ENCODE assay signal across 13 cellular contexts in genomic region chr18:34834897-34835296, GRCh38.
DNase-seq lines count a peak whose midpoint lies in the region; ATAC-seq and TF ChIP-seq lines count a peak whose summit lies in the region.
"Had no signal": no experiment of that assay in that cellular context is flagged by ENCODE, and none has a peak within 500 bp of the region (broad histone marks: within the 10 kb centered on the region; RNA-seq: fewer than 3 reads in every experiment).

No MANE protein-coding gene starts in this region.

- peaks cover 4% of the 10 kb centered on the region for H3K9me3 Mint-ChIP-seq in activated CD4-positive, alpha-beta T cell treated with anti-CD3 and anti-CD28 coated beads for 36 hours (ENCODE audit: low read depth)
- peaks cover 2% of the 10 kb centered on the region for H3K9me3 Mint-ChIP-seq in stimulated activated effector memory CD8-positive, alpha-beta T cell treated with anti-CD3 and anti-CD28 coated beads, Interleukin-12 subunit alpha, Interleukin-12 subunit beta, amount 100 ng/mL, for 72 hours
- H3K9me3 Mint-ChIP-seq: activated naive CD4-positive, alpha-beta T cell treated with anti-CD3 and anti-CD28 coated beads, Interleukin-2, amount 50 U/mL, for 24 hours had no signal

- H3K4me3 Mint-ChIP-seq in activated CD4-positive, alpha-beta T cell treated with anti-CD3 and anti-CD28 coated beads for 36 hours, result no peak overlapping the region
- H3K4me3 Mint-ChIP-seq in stimulated activated effector memory CD8-positive, alpha-beta T cell treated with anti-CD3 and anti-CD28 coated beads, Interleukin-12 subunit alpha, Interleukin-12 subunit beta, amount 100 ng/mL, for 72 hours, result no peak overlapping the region
- H3K4me3 Mint-ChIP-seq: activated naive CD4-positive, alpha-beta T cell treated with anti-CD3 and anti-CD28 coated beads, Interleukin-2, amount 50 U/mL, for 24 hours had no signal

- no peak for TF ChIP-seq CTCF in fibroblast of villous mesenchyme (IDR thresholded peaks at IDR 0.05; ENCODE audit: insufficient read depth, low read depth, low read length)
- TF ChIP-seq CTCF in brain microvascular endothelial cell (IDR thresholded peaks at IDR 0.05; ENCODE audit: low read depth, low read length, missing control alignments), result no peak

- POLR2A ChIA-PET in activated CD4-positive, alpha-beta T cell treated with anti-CD3 and anti-CD28 coated beads for 36 hours (lab: Charles Lee), result no interaction called here

- no peaks in the 10 kb centered on the region for H3K27me3 ChIP-seq in brain microvascular endothelial cell (replicated peaks)

- CTCF ChIA-PET in activated CD4-positive, alpha-beta T cell treated with anti-CD3 and anti-CD28 coated beads for 36 hours (lab: Charles Lee), result interaction anchor here (0.6 kb wide), 1 partner anchor 41 kb away, joined by 3 read pairs; no protein-coding TSS in a partner anchor

- peak; percentile 91 for ATAC-seq in activated CD4-positive, alpha-beta T cell treated with anti-CD3 and anti-CD28 coated beads for 36 hours
- peak; percentile 71 for ATAC-seq in stimulated activated effector memory CD8-positive, alpha-beta T cell treated with anti-CD3 and anti-CD28 coated beads, Interleukin-12 subunit alpha, Interleukin-12 subunit beta, amount 100 ng/mL, for 72 hours

- H3K4me1 Mint-ChIP-seq in activated CD4-positive, alpha-beta T cell treated with anti-CD3 and anti-CD28 coated beads for 36 hours, result peaks cover 17% of the 10 kb centered on the region
- H3K4me1 Mint-ChIP-seq in stimulated activated effector memory CD8-positive, alpha-beta T cell treated with anti-CD3 and anti-CD28 coated beads, Interleukin-12 subunit alpha, Interleukin-12 subunit beta, amount 100 ng/mL, for 72 hours, result no peaks in the 10 kb centered on the region

- intact Hi-C loops in activated CD4-positive, alpha-beta T cell treated with anti-CD3 and anti-CD28 coated beads for 36 hours (cut with DNase I, micrococcal nuclease), result loop anchor here (1.0 to 2.0 kb wide), 3 partner anchors 25 to 31 kb away; no protein-coding TSS in a partner anchor

- in situ Hi-C loops in brain microvascular endothelial cell (cut with HindIII; ENCODE audit: low pct_ligation_motif_present, low sequenced_read_pairs), result no loop called here

- H3K27ac Mint-ChIP-seq in activated CD4-positive, alpha-beta T cell treated with anti-CD3 and anti-CD28 coated beads for 36 hours, result peak overlapping the region; percentile 87
- no peak overlapping the region for H3K27ac Mint-ChIP-seq in stimulated activated effector memory CD8-positive, alpha-beta T cell treated with anti-CD3 and anti-CD28 coated beads, Interleukin-12 subunit alpha, Interleukin-12 subunit beta, amount 100 ng/mL, for 72 hours
- H3K27ac Mint-ChIP-seq: activated naive CD4-positive, alpha-beta T cell treated with anti-CD3 and anti-CD28 coated beads, Interleukin-2, amount 50 U/mL, for 24 hours had no signal

- H3K27me3 Mint-ChIP-seq in activated CD4-positive, alpha-beta T cell treated with anti-CD3 and anti-CD28 coated beads for 36 hours, result peaks cover 9% of the 10 kb centered on the region
- H3K27me3 Mint-ChIP-seq: activated naive CD4-positive, alpha-beta T cell treated with anti-CD3 and anti-CD28 coated beads, Interleukin-2, amount 50 U/mL, for 24 hours had no signal

- H3K4me3 ChIP-seq in fibroblast of villous mesenchyme (ENCODE audit: low read depth, low read length) (no peak overlapping the region), brain microvascular endothelial cell (ENCODE audit: low read depth, low read length) (no peak overlapping the region)

- H3K27ac ChIP-seq in brain microvascular endothelial cell, result no peak overlapping the region

- H3K36me3 Mint-ChIP-seq in activated CD4-positive, alpha-beta T cell treated with anti-CD3 and anti-CD28 coated beads for 36 hours (ENCODE audit: low read depth), result peaks cover 3% of the 10 kb centered on the region
- H3K36me3 Mint-ChIP-seq in stimulated activated effector memory CD8-positive, alpha-beta T cell treated with anti-CD3 and anti-CD28 coated beads, Interleukin-12 subunit alpha, Interleukin-12 subunit beta, amount 100 ng/mL, for 72 hours, result no peaks in the 10 kb centered on the region
- H3K36me3 Mint-ChIP-seq: activated naive CD4-positive, alpha-beta T cell treated with anti-CD3 and anti-CD28 coated beads, Interleukin-2, amount 50 U/mL, for 24 hours had no signal

- H3K36me3 ChIP-seq in brain microvascular endothelial cell (replicated peaks), result no peaks in the 10 kb centered on the region

- no peak for DNase-seq in activated CD4-positive, alpha-beta T cell treated with anti-CD3 and anti-CD28 coated beads for 36 hours
- DNase-seq in activated CD4-positive, alpha-beta T cell treated with anti-CD3 and anti-CD28 coated beads, Interleukin-2, amount 50 U/mL, for 4 hours, result no peak
- DNase-seq in MV-4-11 (lab: John Stamatoyannopoulos, UW) (peak; percentile 18), fibroblast of villous mesenchyme (ENCODE audit: low read depth) (peak; percentile 13), brain microvascular endothelial cell (no peak), RKO (ENCODE audit: low spot score) (no peak), NCI-H2107 (lab: John Stamatoyannopoulos, UW) (no peak)
- DNase-seq in stimulated activated effector memory CD8-positive, alpha-beta T cell treated with anti-CD3 and anti-CD28 coated beads, Interleukin-12 subunit alpha, Interleukin-12 subunit beta, amount 100 ng/mL, for 72 hours (ENCODE audit: low spot score in 2 of 2), result no peak
- DNase-seq: 8988T; effector memory CD4-positive, alpha-beta T cell; retina; trophoblast cell had no signal

Comparison
In these comparisons a context has a peak if more than half of its experiments do, and no peak if none do; other contexts are left out.
1. DNase-seq: peak in MV-4-11 (single experiment) and fibroblast of villous mesenchyme (single experiment); none in activated CD4-positive, alpha-beta T cell treated with anti-CD3 and anti-CD28 coated beads for 36 hours (single experiment), activated CD4-positive, alpha-beta T cell treated with anti-CD3 and anti-CD28 coated beads, Interleukin-2, amount 50 U/mL, for 4 hours (0 of 2), stimulated activated effector memory CD8-positive, alpha-beta T cell treated with anti-CD3 and anti-CD28 coated beads, Interleukin-12 subunit alpha, Interleukin-12 subunit beta, amount 100 ng/mL, for 72 hours (0 of 2), brain microvascular endothelial cell (single experiment), RKO (single experiment) and NCI-H2107 (single experiment).